8 cellular contexts compared by ENCODE assay signal in the genomic region with DNA sequence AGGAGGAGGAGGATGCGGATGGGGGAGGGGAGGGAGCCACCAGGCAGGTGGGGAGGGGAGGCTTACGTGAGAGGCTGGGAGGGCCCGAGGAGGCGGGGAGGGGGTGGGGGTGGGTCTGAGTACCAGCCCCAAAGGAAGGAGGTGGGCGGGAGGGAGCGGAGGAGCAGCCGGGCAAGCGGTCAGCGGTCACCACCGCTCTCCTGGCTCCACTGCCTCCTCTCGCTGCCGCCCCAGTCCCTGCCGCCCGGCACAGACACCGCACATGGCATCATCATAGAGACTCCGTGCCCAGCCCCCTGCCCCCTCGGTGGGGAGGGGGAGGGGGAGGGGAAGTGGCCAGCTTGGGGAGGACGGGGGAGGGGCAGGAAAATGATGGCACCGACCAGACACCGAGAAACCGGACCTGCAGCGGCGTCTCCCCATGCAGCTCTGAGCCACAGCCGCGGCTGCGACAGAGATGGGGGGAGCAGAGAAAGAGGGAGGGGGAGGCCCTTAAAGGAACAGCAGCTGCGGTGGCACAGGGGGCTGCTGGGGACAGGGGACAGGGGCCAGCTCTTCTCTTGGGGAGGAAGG.
A peak's percentile ranks its signal among the peaks of the same experiment; 100 is the strongest.
DNase-seq lines count a peak whose midpoint lies in the region; ATAC-seq lines count a peak whose summit lies in the region.

A gene with protein sequence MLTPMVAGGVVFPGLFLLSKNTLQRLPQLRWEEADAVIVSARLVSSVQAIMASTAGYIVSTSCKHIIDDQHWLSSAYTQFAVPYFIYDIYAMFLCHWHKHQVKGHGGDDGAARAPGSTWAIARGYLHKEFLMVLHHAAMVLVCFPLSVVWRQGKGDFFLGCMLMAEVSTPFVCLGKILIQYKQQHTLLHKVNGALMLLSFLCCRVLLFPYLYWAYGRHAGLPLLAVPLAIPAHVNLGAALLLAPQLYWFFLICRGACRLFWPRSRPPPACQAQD (minus strand): TSS at position 431 of the 573 bp plus-strand sequence. CDS start 744 bp downstream, outside the sequence.

- H3K9me3 ChIP-seq in neuron (ENCODE audit: low read length), result no peaks in the 10 kb centered on the region
- H3K9me3 ChIP-seq in effector memory CD4-positive, alpha-beta T cell (ENCODE audit: control insufficient read depth, low read length), result no peaks in the 10 kb centered on the region

- peak; percentile 64 for DNase-seq in D341Med (ENCODE audit: low spot score)
- DNase-seq in NCI-H2171 treated with DMSO at 0.1 percent for 48 hours (lab: John Stamatoyannopoulos, UW), result peak; percentile 49
- DNase-seq in effector memory CD4-positive, alpha-beta T cell, result no peak

- H3K36me3 Mint-ChIP-seq in dendritic cell treated with granulocyte-macrophage colony-stimulating factor and Interleukin-4, amounts not matched to agents 40 ng/mL and 50 ng/mL, for 4 days (ENCODE audit: low read depth), result no peaks in the 10 kb centered on the region

- peaks cover 7% of the 10 kb centered on the region for H3K27me3 ChIP-seq in neuron (ENCODE audit: insufficient read depth, low read length)
- H3K27me3 ChIP-seq in effector memory CD4-positive, alpha-beta T cell (replicated peaks; ENCODE audit: control insufficient read depth, insufficient read depth, low read length, poor library complexity, severe bottlenecking), result peaks cover 25% of the 10 kb centered on the region

- H2AFZ ChIP-seq in neuron (ENCODE audit: low read depth, low read length), result peak within 1 kb of the TSS; percentile 35

- H3K27ac ChIP-seq in effector memory CD4-positive, alpha-beta T cell (ENCODE audit: insufficient read depth, low read length, poor library complexity, severe bottlenecking), result no peak within 1 kb of the TSS

- no peaks in the 10 kb centered on the region for H3K36me3 ChIP-seq in neuron (ENCODE audit: insufficient read depth, low read length)
- no peaks in the 10 kb centered on the region for H3K36me3 ChIP-seq in effector memory CD4-positive, alpha-beta T cell (ENCODE audit: control insufficient read depth, insufficient read depth, low read length)

- intact Hi-C loops in dendritic cell treated with granulocyte-macrophage colony-stimulating factor and Interleukin-4, amounts not matched to agents 40 ng/mL and 50 ng/mL, for 4 days (cut with micrococcal nuclease), result no loop called here

- peak within 1 kb of the TSS; percentile 42 for H3K4me3 ChIP-seq in neuron (ENCODE audit: low read length)
- H3K4me3 ChIP-seq in effector memory CD4-positive, alpha-beta T cell (ENCODE audit: insufficient read depth, low read depth, low read length, poor library complexity, severe bottlenecking), result no peak within 1 kb of the TSS

- peaks cover 23% of the 10 kb centered on the region for H3K4me1 Mint-ChIP-seq in dendritic cell treated with granulocyte-macrophage colony-stimulating factor and Interleukin-4, amounts not matched to agents 40 ng/mL and 50 ng/mL, for 4 days (ENCODE audit: low read depth)

- H3K4me1 ChIP-seq in neuron (ENCODE audit: insufficient read depth, low read length), result peaks cover 17% of the 10 kb centered on the region
- no peaks in the 10 kb centered on the region for H3K4me1 ChIP-seq in effector memory CD4-positive, alpha-beta T cell (ENCODE audit: control insufficient read depth, insufficient read depth, low read length, poor library complexity, severe bottlenecking)

- peaks cover 93% of the 10 kb centered on the region for H3K27me3 Mint-ChIP-seq in dendritic cell treated with granulocyte-macrophage colony-stimulating factor and Interleukin-4, amounts not matched to agents 40 ng/mL and 50 ng/mL, for 4 days

- H3K9me3 Mint-ChIP-seq in dendritic cell treated with granulocyte-macrophage colony-stimulating factor and Interleukin-4, amounts not matched to agents 40 ng/mL and 50 ng/mL, for 4 days, result no peaks in the 10 kb centered on the region

- no peak for ATAC-seq in GM21381 (IDR thresholded peaks at IDR 0.05; ENCODE audit: unreplicated experiment)
- no peak for ATAC-seq in GM21515 (IDR thresholded peaks at IDR 0.05; ENCODE audit: unreplicated experiment)
- ATAC-seq in HG02981 (IDR thresholded peaks at IDR 0.05; ENCODE audit: unreplicated experiment), result no peak

- H3K27ac Mint-ChIP-seq in dendritic cell treated with granulocyte-macrophage colony-stimulating factor and Interleukin-4, amounts not matched to agents 40 ng/mL and 50 ng/mL, for 4 days, result peak within 1 kb of the TSS; percentile 14

- no peak within 1 kb of the TSS for H3K4me3 Mint-ChIP-seq in dendritic cell treated with granulocyte-macrophage colony-stimulating factor and Interleukin-4, amounts not matched to agents 40 ng/mL and 50 ng/mL, for 4 days

Comparison
In these comparisons a context has a peak if more than half of its experiments do, and no peak if none do; other contexts are left out.
1. DNase-seq: peak in D341Med (single experiment) and NCI-H2171 treated with DMSO at 0.1 percent for 48 hours (single experiment); none in effector memory CD4-positive, alpha-beta T cell (0 of 3).